9 cellular contexts compared by ENCODE assay signal in the genomic region with DNA sequence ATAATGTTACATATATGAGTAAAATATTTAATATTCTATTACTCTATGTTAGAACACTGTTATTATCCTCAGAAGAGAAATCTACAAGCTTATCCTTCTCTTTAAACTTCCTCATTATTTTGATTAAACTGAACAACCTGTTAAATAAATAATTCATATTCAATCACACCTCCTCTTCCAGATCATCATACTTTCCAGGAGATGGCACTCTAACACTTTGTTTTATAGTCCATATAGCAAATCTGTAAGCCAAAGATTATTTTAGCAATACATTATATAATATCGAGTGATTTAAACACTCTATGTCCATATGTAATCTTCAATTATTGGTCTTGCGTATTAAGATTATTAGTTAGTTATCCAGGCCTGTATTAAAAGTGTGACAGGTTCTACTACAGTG.
A peak's percentile ranks its signal among the peaks of the same experiment; 100 is the strongest.
DNase-seq lines count a peak whose midpoint lies in the region; ATAC-seq and TF ChIP-seq lines count a peak whose summit lies in the region.
"Had no signal": no experiment of that assay in that cellular context is flagged by ENCODE, and none has a peak within 500 bp of the region (broad histone marks: within the 10 kb centered on the region; RNA-seq: fewer than 3 reads in every experiment).

No MANE protein-coding gene starts in this region.

- no peak for ATAC-seq in stimulated activated naive CD8-positive, alpha-beta T cell treated with anti-CD3 and anti-CD28 coated beads, Interleukin-15, Interleukin-2, amounts not matched to agents 100 U/mL and 50 U/mL, for 24 hours

- DNase-seq in LNCaP clone FGC (ENCODE audit: low read depth) = peak; percentile 26
- peak; percentile 42 for DNase-seq in RPMI8226
- DNase-seq in foreskin melanocyte = peak; percentile 19
- DNase-seq in 8988T = no peak
- DNase-seq in NCI-H187 treated with DMSO at 0.1 percent for 48 hours (lab: John Stamatoyannopoulos, UW) = no peak
- no peak for DNase-seq in stimulated activated naive CD8-positive, alpha-beta T cell treated with anti-CD3 and anti-CD28 coated beads, Interleukin-15, Interleukin-2, amounts not matched to agents 100 U/mL and 50 U/mL, for 24 hours
- DNase-seq in GM13976 (ENCODE audit: low spot score) = no peak
- DNase-seq: stimulated activated CD4-positive, alpha-beta T cell treated with anti-CD3 and anti-CD28 coated beads, Interleukin-1b, Interleukin-23, amount 100 ng/mL, for 48 hours had no signal

- no peak overlapping the region for H3K27ac ChIP-seq in C4-2B

- peak; percentile 77 for TF ChIP-seq CTCF in C4-2B (conservative IDR thresholded peaks at IDR 0.05)
- TF ChIP-seq CTCF in LNCaP clone FGC (IDR thresholded peaks at IDR 0.05; ENCODE audit: control insufficient read depth, extremely low read depth, insufficient read depth) = peak; percentile 69
- no peak for TF ChIP-seq CTCF in GM13976 (IDR thresholded peaks at IDR 0.05; ENCODE audit: borderline replicate concordance, control extremely low read depth, extremely low read depth, insufficient read depth, missing control alignments)

- in situ Hi-C loops in GM13976 (cut with MboI; ENCODE audit: low sequenced_read_pairs, unreplicated experiment) = no loop called here

- no peak overlapping the region for H3K4me3 ChIP-seq in LNCaP clone FGC (ENCODE audit: low read depth, low read length)

Comparison
In these comparisons a context has a peak if more than half of its experiments do, and no peak if none do; other contexts are left out.
1. DNase-seq: peak in LNCaP clone FGC (single experiment), RPMI8226 (single experiment) and foreskin melanocyte (single experiment); none in 8988T (single experiment), NCI-H187 treated with DMSO at 0.1 percent for 48 hours (single experiment), stimulated activated naive CD8-positive, alpha-beta T cell treated with anti-CD3 and anti-CD28 coated beads, Interleukin-15, Interleukin-2, amounts not matched to agents 100 U/mL and 50 U/mL, for 24 hours (single experiment) and GM13976 (single experiment).